Comparison of ENCODE assay signal across 8 cellular contexts in genomic region chr6:83514877-83515466, GRCh38. TPM values are rescaled to one million over a fixed set of nuclear protein-coding genes. Genes with fewer than 3 reads are reported as not detected.
DNase-seq lines count a peak whose midpoint lies in the region; ATAC-seq and TF ChIP-seq lines count a peak whose summit lies in the region.

No MANE protein-coding gene starts in this region.

- H3K9me2 ChIP-seq in DOHH2 (replicated peaks; ENCODE audit: control insufficient read depth, low read length), result no peaks in the 10 kb centered on the region

- H3K27ac Mint-ChIP-seq in immature natural killer cell, result no peak overlapping the region

- peak; percentile 51 for DNase-seq in ACHN
- DNase-seq in HFF-Myc (ENCODE audit: extremely low read depth, low read depth), result peak; percentile 41
- peak; percentile 35 for DNase-seq in NCI-H2107 treated with DMSO at 0.1 percent for 48 hours (lab: John Stamatoyannopoulos, UW; ENCODE audit: unreplicated experiment)
- DNase-seq in amniotic epithelial cell (ENCODE audit: low read depth), result peak; percentile 61
- peak; percentile 38 to 44 (median 41) for DNase-seq in immature natural killer cell
- no peak for DNase-seq in tibial artery

- H4K20me1 ChIP-seq in DOHH2 (ENCODE audit: control insufficient read depth, insufficient read depth, low read depth, low read length), result no peaks in the 10 kb centered on the region

- no peaks in the 10 kb centered on the region for H3K9me3 Mint-ChIP-seq in immature natural killer cell

- H3K27me3 Mint-ChIP-seq in immature natural killer cell (ENCODE audit: low read depth in 3 of 3), result peaks cover 6 to 14% (median 13%) of the 10 kb centered on the region in 3 donors

- no peak overlapping the region for H3K4me3 ChIP-seq in DOHH2 (ENCODE audit: low read length)
- no peak overlapping the region for H3K4me3 ChIP-seq in HFF-Myc (replicated peaks; ENCODE audit: low read depth, low read length)
- H3K4me3 ChIP-seq in tibial artery, result no peak overlapping the region

- no peak for ATAC-seq in HG03025 (IDR thresholded peaks at IDR 0.05; ENCODE audit: low FRiP score, unreplicated experiment)

- no peaks in the 10 kb centered on the region for H3K36me3 Mint-ChIP-seq in immature natural killer cell

- H3K4me1 ChIP-seq in DOHH2 (ENCODE audit: control insufficient read depth, low read length) (no peaks in the 10 kb centered on the region; the same call in 1 of the 2 replicates), tibial artery (peaks cover 0 to 40% (median 6%) of the 10 kb centered on the region in 4 donors)

- H3K79me2 ChIP-seq in DOHH2 (ENCODE audit: control insufficient read depth, low read length), result no peaks in the 10 kb centered on the region

- H3K27me3 ChIP-seq in DOHH2 (ENCODE audit: control insufficient read depth, low read length) (peaks cover 22% of the 10 kb centered on the region), tibial artery (no peaks in the 10 kb centered on the region)

- H3K27ac ChIP-seq in DOHH2 (ENCODE audit: low read depth, low read length), result no peak overlapping the region
- H3K27ac ChIP-seq in tibial artery, result no peak overlapping the region

- peaks cover 11 to 21% of the 10 kb centered on the region in 2 donors for H3K4me1 Mint-ChIP-seq in immature natural killer cell

- H3K36me3 ChIP-seq in DOHH2 (ENCODE audit: control insufficient read depth, low read length), result no peaks in the 10 kb centered on the region
- H3K36me3 ChIP-seq in tibial artery, result no peaks in the 10 kb centered on the region

- no peak overlapping the region for H3K4me2 ChIP-seq in DOHH2 (ENCODE audit: low read length)

- TF ChIP-seq CTCF in DOHH2 (IDR thresholded peaks at IDR 0.05; ENCODE audit: low read depth, low read length, poor library complexity, severe bottlenecking) (peak; percentile 74), HFF-Myc (IDR thresholded peaks at IDR 0.05; ENCODE audit: low read depth, low read length, missing control alignments) (peak; percentile 79), tibial artery (IDR thresholded peaks at IDR 0.05) (peak; percentile 79 to 83)

- H3K4me3 Mint-ChIP-seq in immature natural killer cell, result no peak overlapping the region

- in situ Hi-C loops in ACHN (cut with HindIII; ENCODE audit: low pct_ligation_motif_present, low pct_unique_long_range_greater_than_20kb, low sequenced_read_pairs), result loop anchor here (25.0 kb wide), 1 partner anchor 303 kb away; no protein-coding TSS in a partner anchor

- H3F3A ChIP-seq in DOHH2 (ENCODE audit: control insufficient read depth, insufficient read depth), result no peaks in the 10 kb centered on the region

- no peaks in the 10 kb centered on the region for H3K9me3 ChIP-seq in DOHH2 (ENCODE audit: control insufficient read depth, insufficient read depth, low read length)
- H3K9me3 ChIP-seq in tibial artery, result no peaks in the 10 kb centered on the region

- intact Hi-C loops in tibial artery (cut with DNase I; ENCODE audit: low total_unique reads), result loop anchor here (2.0 to 5.0 kb wide), 3 partner anchors 96 to 448 kb away; partner anchors contain the start of genes DOP1A and UBE3D

RNA-seq across cellular contexts. Expression of gene PRSS35, which starts 2.6 kb away (rescaled TPM):
- under 1 TPM in 2 of 3 donors, not detected in 1; 0.16 to 0.30 TPM for polyA plus RNA-seq in immature natural killer cell

Comparison
In these comparisons a context has a peak if more than half of its experiments do, and no peak if none do; other contexts are left out.
1. DNase-seq: peak in ACHN (single experiment), HFF-Myc (single experiment), NCI-H2107 treated with DMSO at 0.1 percent for 48 hours (single experiment), amniotic epithelial cell (single experiment) and immature natural killer cell (3 of 3); none in tibial artery (0 of 2).
2. Peak in every context shown above with its lines, with median percentiles within 50 percentile points of each other: CTCF ChIP-seq.